11 cellular contexts compared by ENCODE assay signal in the genomic region with DNA sequence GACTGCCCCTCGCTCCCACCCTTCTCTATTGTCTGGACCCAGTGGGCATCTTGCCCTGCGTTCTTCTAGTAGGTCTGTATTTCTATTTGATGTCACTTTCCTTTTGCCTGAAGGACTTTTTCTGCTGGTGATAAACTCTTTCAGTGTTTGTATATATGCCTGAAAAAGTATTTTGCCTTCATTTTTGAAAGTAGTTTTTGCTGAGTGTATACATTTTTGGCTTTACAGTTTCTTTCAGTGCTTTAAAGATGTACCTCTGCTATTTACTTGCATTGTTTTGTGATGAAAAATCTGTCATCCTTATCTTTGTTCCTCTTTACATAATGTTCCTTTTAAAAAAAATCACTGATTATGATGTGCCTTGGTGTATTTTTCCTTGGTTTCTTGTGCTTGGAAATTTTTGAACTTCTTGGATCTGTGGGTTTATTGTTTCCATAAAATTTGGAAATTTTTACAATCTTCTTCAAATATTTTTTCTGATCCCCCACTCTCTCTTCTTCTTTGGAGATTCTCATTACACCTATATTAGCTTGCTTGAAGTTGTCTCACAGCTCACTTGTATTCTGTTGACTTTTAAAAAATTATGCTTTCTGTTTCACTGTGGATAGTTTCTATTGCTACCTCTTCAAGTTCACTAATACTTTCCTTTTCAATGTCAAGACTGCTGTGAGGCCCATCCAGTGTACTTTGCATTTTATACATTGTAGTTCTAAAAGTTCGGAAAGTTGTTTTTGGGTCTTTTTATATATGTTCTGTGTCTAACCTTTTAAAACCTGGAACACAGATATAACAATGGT.
A peak's percentile ranks its signal among the peaks of the same experiment; 100 is the strongest.
DNase-seq lines count a peak whose midpoint lies in the region; ATAC-seq, FAIRE-seq and TF ChIP-seq lines count a peak whose summit lies in the region.
"Had no signal": no experiment of that assay in that cellular context is flagged by ENCODE, and none has a peak within 500 bp of the region (broad histone marks: within the 10 kb centered on the region; RNA-seq: fewer than 3 reads in every experiment).

No MANE protein-coding gene starts in this region.

- POLR2A ChIA-PET in K562 (lab: Yijun Ruan, JAX): interaction anchor here (1.5 kb wide), 1 partner anchor 8 kb away, joined by 6 read pairs; no protein-coding TSS in a partner anchor

- intact Hi-C loops in K562 (cut with micrococcal nuclease) (no loop called here), lower leg skin (cut with DNase I; ENCODE audit: low total_unique reads) (no loop called here)

- H3K27me3 ChIP-seq in K562 (ENCODE audit: control insufficient read depth in 2 of 2, insufficient read depth in 2 of 2, low read length in 2 of 2) (no peaks in the 10 kb centered on the region), mesendoderm (ENCODE audit: insufficient read depth, low read length, poor library complexity) (no peaks in the 10 kb centered on the region)

- no TSS peak for BruUV-seq in K562 (replicated peaks; lab: Mats Ljungman, UMichigan)

- H3K4ac ChIP-seq in mesendoderm (ENCODE audit: low read depth, low read length): no peak overlapping the region

- no peak overlapping the region for H3K23ac ChIP-seq in mesendoderm (ENCODE audit: low read length)

- no peak overlapping the region for H4K8ac ChIP-seq in mesendoderm (ENCODE audit: low read depth, low read length)

- H2BK5ac ChIP-seq in mesendoderm (ENCODE audit: low read length): no peak overlapping the region

- ATAC-seq in GM18519 (IDR thresholded peaks at IDR 0.05; ENCODE audit: low FRiP score, unreplicated experiment): peak; percentile 85
- ATAC-seq in GM21381 (IDR thresholded peaks at IDR 0.05; ENCODE audit: unreplicated experiment): peak; percentile 85
- ATAC-seq in HG03097 (IDR thresholded peaks at IDR 0.05; ENCODE audit: low FRiP score, unreplicated experiment): peak; percentile 66
- ATAC-seq in K562: no peak

- H3K79me2 ChIP-seq in K562 (ENCODE audit: control insufficient read depth, insufficient read depth, low read length) (no peaks in the 10 kb centered on the region; the same call in 2 of the 3 replicates), mesendoderm (ENCODE audit: control insufficient read depth, insufficient read depth, low read length) (no peaks in the 10 kb centered on the region)

- H3K27ac ChIP-seq in K562 (ENCODE audit: extremely low read depth, low read depth, low read length) (no peak overlapping the region), mesendoderm (ENCODE audit: low read depth, low read length) (no peak overlapping the region)

- no peak overlapping the region for H2BK120ac ChIP-seq in mesendoderm (ENCODE audit: low read depth, low read length)

- H4K20me1 ChIP-seq in K562 (replicated peaks; ENCODE audit: control insufficient read depth, insufficient read depth, low read length): peaks cover 8% of the 10 kb centered on the region

- H3K36me3 ChIP-seq in K562 (ENCODE audit: control insufficient read depth, insufficient read depth, low read length): peaks cover 98% of the 10 kb centered on the region
- peaks cover 28% of the 10 kb centered on the region for H3K36me3 ChIP-seq in mesendoderm (ENCODE audit: control insufficient read depth, insufficient read depth, low read length)

- H3K56ac ChIP-seq in mesendoderm (ENCODE audit: low read length): no peak overlapping the region

- H3K4me2 ChIP-seq in K562 (ENCODE audit: insufficient read depth, low read length) (no peak overlapping the region), mesendoderm (ENCODE audit: low read length) (no peak overlapping the region)

- no peaks in the 10 kb centered on the region for H3K9me1 ChIP-seq in K562 (ENCODE audit: control insufficient read depth, insufficient read depth, low read length)

- H3K9me3 ChIP-seq in K562 (replicated peaks; ENCODE audit: control insufficient read depth, insufficient read depth, low read depth, low read length): no peaks in the 10 kb centered on the region

- H2BK15ac ChIP-seq in mesendoderm (replicated peaks; ENCODE audit: low read depth): no peak overlapping the region

- no peak for TF ChIP-seq RAD21 in K562 (CRISPR knock-in tag; conservative IDR thresholded peaks at IDR 0.05 in 1 of 2, IDR thresholded peaks at IDR 0.05 in 1 of 2)

- H2AK5ac ChIP-seq in mesendoderm (ENCODE audit: low read length): no peak overlapping the region

- CTCF ChIA-PET in K562 (lab: Yijun Ruan, JAX; ENCODE audit: low intra/inter-chr PET ratio): no interaction called here

- H3K79me1 ChIP-seq in mesendoderm (ENCODE audit: low read length): peaks cover 12% of the 10 kb centered on the region

- in situ Hi-C loops in K562 (cut with MboI): no loop called here

- H4K5ac ChIP-seq in mesendoderm (ENCODE audit: low read length): no peak overlapping the region

- FAIRE-seq in K562 (lab: Jason Lieb, UNC): no peak

- no peak overlapping the region for H3K9ac ChIP-seq in K562 (ENCODE audit: insufficient read depth in 1 of 2, low read depth in 2 of 2, low read length in 2 of 2)
- H3K9ac ChIP-seq in mesendoderm (ENCODE audit: low read length): no peak overlapping the region

- H3K4me3 ChIP-seq in K562: no peak overlapping the region
- no peak overlapping the region for H3K4me3 ChIP-seq in mesendoderm (ENCODE audit: low read length)
- no peak overlapping the region for H3K4me3 ChIP-seq in lower leg skin (ENCODE audit: low read depth, poor library complexity, severe bottlenecking)

- H3K4me1 ChIP-seq in K562 (replicated peaks in 1 of 2; ENCODE audit: control insufficient read depth in 2 of 2, insufficient read depth in 2 of 2, low read length in 2 of 2) (no peaks in the 10 kb centered on the region), mesendoderm (ENCODE audit: control insufficient read depth, low read depth, low read length) (no peaks in the 10 kb centered on the region)

- no peak overlapping the region for H2AFZ ChIP-seq in K562 (ENCODE audit: low read depth, low read length)

- no peak for TF ChIP-seq EP300 in K562 (IDR thresholded peaks at IDR 0.05; ENCODE audit: low read length)

- no peak for DNase-seq in K562 (ENCODE audit: extremely low read depth in 1 of 4, low spot score in 3 of 4)
- no peak for DNase-seq in mesendoderm
- no peak for DNase-seq in lower leg skin (ENCODE audit: low spot score in 2 of 2)
- no peak for DNase-seq in NCI-H146 (lab: John Stamatoyannopoulos, UW)
- no peak for DNase-seq in medulla oblongata (ENCODE audit: extremely low spot score)
- DNase-seq: Kasumi-1, mammary epithelial cell, NCI-H748 treated with DMSO at 0.1 percent for 48 hours had no signal

- TF ChIP-seq CTCF in K562 (IDR thresholded peaks at IDR 0.05 in 2 of 3, conservative IDR thresholded peaks at IDR 0.05 in 1 of 3; ENCODE audit: insufficient read depth in 2 of 3, low read depth in 1 of 3, low read length in 3 of 3) (no peak), lower leg skin (IDR thresholded peaks at IDR 0.05) (no peak)

- 100% methylated on average over 3 of the region's 3 CpGs for WGBS in K562 (ENCODE audit: insufficient coverage, low coverage, missing lambda C conversion rate)
- no CpG with 5 or more reads among the region's 3 CpGs for WGBS in mesendoderm (ENCODE audit: extremely low coverage, insufficient coverage, low lambda C conversion rate)
- 95 to 98% methylated on average over 3 of the region's 3 CpGs for whole genome bisulfite sequencing in lower leg skin, 2 donors

- H3K18ac ChIP-seq in mesendoderm (ENCODE audit: low read length): no peak overlapping the region

- TF ChIP-seq POLR2A in K562 (conservative IDR thresholded peaks at IDR 0.05) (no peak), lower leg skin (IDR thresholded peaks at IDR 0.05) (no peak)

TF ChIP-seq in K562, 482 proteins besides CTCF, POLR2A, EP300 and RAD21:
- TF ChIP-seq OTX1 (CRISPR knock-in tag; IDR thresholded peaks at IDR 0.05) (no peak), ZNF316 (IDR thresholded peaks at IDR 0.05) (peak; percentile 62), KDM1A (IDR thresholded peaks at IDR 0.05) (no peak), HNRNPLL (IDR thresholded peaks at IDR 0.05; ENCODE audit: low read depth, low read length, poor library complexity, severe bottlenecking) (no peak), BRD4 (IDR thresholded peaks at IDR 0.05) (no peak), MAFG (tag; conservative IDR thresholded peaks at IDR 0.05) (peak; percentile 18; the same call in 1 of the 2 replicates), C11orf30 (IDR thresholded peaks at IDR 0.05; ENCODE audit: low read depth) (peak; percentile 39; the same call in 1 of the 2 replicates), ZBTB9 (CRISPR knock-in tag; IDR thresholded peaks at IDR 0.05) (no peak), ZEB2 (IDR thresholded peaks at IDR 0.05) (no peak)
